Comparison of ENCODE assay signal across 16 cellular contexts in genomic region chr2:160431441-160431840, GRCh38.
A peak's percentile ranks its signal among the peaks of the same experiment; 100 is the strongest.
DNase-seq lines count a peak whose midpoint lies in the region; ATAC-seq, FAIRE-seq and TF ChIP-seq lines count a peak whose summit lies in the region.
"Had no signal": no experiment of that assay in that cellular context is flagged by ENCODE, and none has a peak within 500 bp of the region (broad histone marks: within the 10 kb centered on the region; RNA-seq: fewer than 3 reads in every experiment).

No MANE protein-coding gene starts in this region.

- H3K4me3 ChIP-seq in body of pancreas = no peak overlapping the region
- H3K4me3 ChIP-seq: coronary artery had no signal

- peaks cover 4% of the 10 kb centered on the region for H3K4me1 ChIP-seq in body of pancreas

- no peak overlapping the region for H3K4me3 Mint-ChIP-seq in naive thymus-derived CD8-positive, alpha-beta T cell

- H3K27me3 ChIP-seq in body of pancreas = no peaks in the 10 kb centered on the region

- H3K9me3 ChIP-seq in body of pancreas = peaks cover 0 to 5% (median 0%) of the 10 kb centered on the region in 3 donors
- H3K9me3 ChIP-seq: SK-N-SH had no signal

- H3K36me3 Mint-ChIP-seq in naive thymus-derived CD8-positive, alpha-beta T cell = peaks cover 6 to 9% (median 8%) of the 10 kb centered on the region in 3 donors

- no peak for TF ChIP-seq CTCF in body of pancreas (IDR thresholded peaks at IDR 0.05)

- H3K4me1 Mint-ChIP-seq in naive thymus-derived CD8-positive, alpha-beta T cell = peaks cover 25 to 77% (median 57%) of the 10 kb centered on the region in 4 donors

- H3K27ac ChIP-seq in body of pancreas = no peak overlapping the region
- H3K27ac ChIP-seq: coronary artery had no signal

- POLR2A ChIA-PET in naive thymus-derived CD8-positive, alpha-beta T cell (lab: Charles Lee) = no interaction called here

- peak; percentile 46 for ATAC-seq in GM19043 (IDR thresholded peaks at IDR 0.05; ENCODE audit: low read depth, unreplicated experiment)
- ATAC-seq in HG03108 (IDR thresholded peaks at IDR 0.05; ENCODE audit: unreplicated experiment) = peak; percentile 54
- no peak for ATAC-seq in naive thymus-derived CD8-positive, alpha-beta T cell
- no peak for ATAC-seq in body of pancreas
- ATAC-seq: left lobe of liver had no signal

- 95 to 97% methylated on average over 1 of the region's 1 CpG for WGBS in body of pancreas, 2 donors

- TF ChIP-seq POLR2A in H54 (IDR thresholded peaks at IDR 0.05; ENCODE audit: low read depth, low read length) (no peak), body of pancreas (IDR thresholded peaks at IDR 0.05) (no peak)

- H3K36me3 ChIP-seq in body of pancreas (replicated peaks in 1 of 2; ENCODE audit: insufficient read depth in 1 of 2, low read depth in 2 of 2) = no peaks in the 10 kb centered on the region

- peaks cover 0 to 11% (median 0%) of the 10 kb centered on the region in 9 donors for H3K9me3 Mint-ChIP-seq in naive thymus-derived CD8-positive, alpha-beta T cell

- intact Hi-C loops in body of pancreas (cut with DNase I) = no loop called here

- FAIRE-seq in H54 (lab: Jason Lieb, UNC) = no peak

- DNase-seq in RPMI8226 = peak; percentile 36
- DNase-seq in naive thymus-derived CD8-positive, alpha-beta T cell = no peak
- no peak for DNase-seq in NCI-H510A (lab: John Stamatoyannopoulos, UW)
- DNase-seq in DMS53 treated with DMSO at 0.1 percent for 48 hours (lab: John Stamatoyannopoulos, UW; ENCODE audit: unreplicated experiment) = no peak
- DNase-seq in H54 (ENCODE audit: insufficient read length, low spot score) = no peak
- no peak for DNase-seq in body of pancreas
- DNase-seq: activated CD4-positive, alpha-beta T cell treated with anti-CD3 and anti-CD28 coated beads, Interleukin-2, amount 50 U/mL, for 4 hours; NCI-H524; occipital lobe; SK-N-SH; stimulated activated CD8-positive, alpha-beta memory T cell treated with anti-CD3 and anti-CD28 coated beads, Interleukin-4, amount 100 ng/mL, for 48 hours had no signal

- H3K27me3 Mint-ChIP-seq in naive thymus-derived CD8-positive, alpha-beta T cell = no peaks in the 10 kb centered on the region

- H3K27ac Mint-ChIP-seq in naive thymus-derived CD8-positive, alpha-beta T cell = peak overlapping the region in 7 of 10 donors; percentile 1 to 72 (median 58)
- H3K27ac Mint-ChIP-seq: activated naive CD4-positive, alpha-beta T cell treated with anti-CD3 and anti-CD28 coated beads, Interleukin-2, amount 50 U/mL, for 72 hours had no signal

Comparison
In these comparisons a context has a peak if more than half of its experiments do, and no peak if none do; other contexts are left out.
1. ATAC-seq: peak in GM19043 (single experiment) and HG03108 (single experiment); none in naive thymus-derived CD8-positive, alpha-beta T cell (0 of 2) and body of pancreas (single experiment).